ENCODE assay signal across 29 cellular contexts in genomic region chr4:9735515-9735914, GRCh38. TPM values are rescaled to one million over a fixed set of nuclear protein-coding genes. Genes with fewer than 3 reads are reported as not detected.
"Had no signal": no experiment of that assay in that cellular context is flagged by ENCODE, and none has a peak within 500 bp of the region (broad histone marks: within the 10 kb centered on the region; RNA-seq: fewer than 3 reads in every experiment).

No MANE protein-coding gene starts in this region.

- H3K9me3 Mint-ChIP-seq: activated CD4-positive, alpha-beta memory T cell treated with anti-CD3 and anti-CD28 coated beads for 36 hours; activated CD4-positive, alpha-beta T cell treated with anti-CD3 and anti-CD28 coated beads, Interleukin-2, amount 10 ng/mL, durations not matched to agents 7 days and 5 days; activated naive CD4-positive, alpha-beta T cell treated with anti-CD3 and anti-CD28 coated beads for 36 hours; activated T-helper 17 cell treated with anti-CD3 and anti-CD28 coated beads, Interleukin-2, amount 50 U/mL, for 72 hours; central memory CD8-positive, alpha-beta T cell; T-helper 1 cell treated with Interleukin-12 subunit alpha and Interleukin-12 subunit beta and Interleukin-4 antibody, amounts not matched to agents 30 μg/mL and 1 μg/mL, for 36 hours had no signal

- H3K4me1 Mint-ChIP-seq: activated CD4-positive, alpha-beta T cell treated with anti-CD3 and anti-CD28 coated beads, Interleukin-2, amount 10 ng/mL, durations not matched to agents 7 days and 5 days; activated T-helper 17 cell treated with anti-CD3 and anti-CD28 coated beads, Interleukin-2, amount 50 U/mL, for 72 hours; central memory CD8-positive, alpha-beta T cell had no signal

- H3K4me3 Mint-ChIP-seq: activated CD4-positive, alpha-beta memory T cell treated with anti-CD3 and anti-CD28 coated beads for 36 hours; activated CD4-positive, alpha-beta T cell treated with anti-CD3 and anti-CD28 coated beads, Interleukin-2, amount 10 ng/mL, durations not matched to agents 7 days and 5 days; activated naive CD4-positive, alpha-beta T cell treated with anti-CD3 and anti-CD28 coated beads for 36 hours; activated naive CD8-positive, alpha-beta T cell; activated T-helper 17 cell treated with anti-CD3 and anti-CD28 coated beads, Interleukin-2, amount 50 U/mL, for 72 hours; brain; central memory CD8-positive, alpha-beta T cell; T-helper 1 cell treated with Interleukin-12 subunit alpha and Interleukin-12 subunit beta and Interleukin-4 antibody, amounts not matched to agents 30 μg/mL and 1 μg/mL, for 36 hours had no signal

- DNase-seq: activated CD4-positive, alpha-beta memory T cell treated with anti-CD3 and anti-CD28 coated beads for 36 hours; activated CD4-positive, alpha-beta T cell treated with anti-CD3 and anti-CD28 coated beads, Interleukin-2, amount 10 ng/mL, durations not matched to agents 7 days and 5 days; activated CD4-positive, CD25-positive, alpha-beta regulatory T cell; activated CD8-positive, alpha-beta memory T cell treated with anti-CD3 and anti-CD28 coated beads for 24 hours; activated gamma-delta T cell; activated naive CD4-positive, alpha-beta T cell treated with anti-CD3 and anti-CD28 coated beads for 36 hours; activated T-cell treated with anti-CD3 and anti-CD28 coated beads for 4 hours; activated T-cell treated with anti-CD3 and anti-CD28 coated beads, Interleukin-2, amount 50 U/mL, for 48 hours; amygdala; KG1; NCI-H1048; NCI-H1417; NCI-H1930; NCI-H2171 treated with DMSO at 0.1 percent for 48 hours; NCI-H226; NCI-H526 treated with DMSO at 0.1 percent for 48 hours; PC-3; SHP77 treated with DMSO at 0.1 percent for 48 hours had no signal

- H3K36me3 Mint-ChIP-seq: activated CD4-positive, alpha-beta memory T cell treated with anti-CD3 and anti-CD28 coated beads for 36 hours; activated naive CD8-positive, alpha-beta T cell; brain had no signal

- H3K27ac Mint-ChIP-seq: activated CD4-positive, alpha-beta memory T cell treated with anti-CD3 and anti-CD28 coated beads for 36 hours; activated CD4-positive, alpha-beta T cell treated with anti-CD3 and anti-CD28 coated beads, Interleukin-2, amount 10 ng/mL, durations not matched to agents 7 days and 5 days; activated naive CD4-positive, alpha-beta T cell treated with anti-CD3 and anti-CD28 coated beads for 36 hours; activated naive CD8-positive, alpha-beta T cell; activated T-helper 17 cell treated with anti-CD3 and anti-CD28 coated beads, Interleukin-2, amount 50 U/mL, for 72 hours; brain; T-helper 1 cell treated with Interleukin-12 subunit alpha and Interleukin-12 subunit beta and Interleukin-4 antibody, amounts not matched to agents 30 μg/mL and 1 μg/mL, for 36 hours had no signal

- FAIRE-seq: astrocyte, RCC 7860 had no signal

- ATAC-seq: activated T-helper 17 cell treated with anti-CD3 and anti-CD28 coated beads, Interleukin-2, amount 50 U/mL, for 72 hours; PC-3 had no signal

- H3K27me3 Mint-ChIP-seq: activated CD4-positive, alpha-beta T cell treated with anti-CD3 and anti-CD28 coated beads, Interleukin-2, amount 10 ng/mL, durations not matched to agents 7 days and 5 days; activated naive CD8-positive, alpha-beta T cell; brain had no signal

RNA-seq across cellular contexts. Expression of gene DRD5, which starts 45.9 kb away (rescaled TPM):
- total RNA-seq: activated CD4-positive, alpha-beta memory T cell treated with anti-CD3 and anti-CD28 coated beads for 36 hours; activated CD4-positive, alpha-beta T cell treated with anti-CD3 and anti-CD28 coated beads, Interleukin-2, amount 10 ng/mL, durations not matched to agents 7 days and 5 days; activated naive CD4-positive, alpha-beta T cell treated with anti-CD3 and anti-CD28 coated beads for 36 hours; activated T-helper 17 cell treated with anti-CD3 and anti-CD28 coated beads, Interleukin-2, amount 50 U/mL, for 72 hours; astrocyte; LHCN-M2; M059J; NCI-H460; PC-3; SK-MEL-5 had no signal
